In genomic region chr15:40038267-40038653, GRCh38 we compare ENCODE assay signal across 1 cellular context.
TF ChIP-seq lines count a peak whose summit lies in the region.

No MANE protein-coding gene starts in this region.

TF ChIP-seq in SK-N-SH treated with all-trans-retinoic acid at 6 μM for 48 hours, 23 proteins besides CTCF, POLR2A, EP300 and RAD21 (continued from another document):
- TF ChIP-seq TSHZ2 (CRISPR knock-in tag; IDR thresholded peaks at IDR 0.05) (no peak), ZNF8 (CRISPR knock-in tag; IDR thresholded peaks at IDR 0.05) (no peak), CSDC2 (CRISPR knock-in tag; IDR thresholded peaks at IDR 0.05) (no peak), ZNF70 (CRISPR knock-in tag; IDR thresholded peaks at IDR 0.05) (no peak), ZFP30 (CRISPR knock-in tag; IDR thresholded peaks at IDR 0.05) (no peak), ARNTL (CRISPR knock-in tag; IDR thresholded peaks at IDR 0.05; ENCODE audit: borderline replicate concordance, low read depth) (no peak), BACH2 (CRISPR knock-in tag; IDR thresholded peaks at IDR 0.05; ENCODE audit: borderline replicate concordance) (no peak), RARB (CRISPR knock-in tag; IDR thresholded peaks at IDR 0.05) (no peak), ESRRG (CRISPR knock-in tag; IDR thresholded peaks at IDR 0.05) (no peak), ZC3H10 (CRISPR knock-in tag; IDR thresholded peaks at IDR 0.05) (no peak)
